Comparison of ENCODE assay signal across 10 cellular contexts in genomic region chr1:28176492-28177470, GRCh38. TPM values are rescaled to one million over a fixed set of nuclear protein-coding genes. Genes with fewer than 3 reads are reported as not detected.
DNase-seq lines count a peak whose midpoint lies in the region; ATAC-seq and TF ChIP-seq lines count a peak whose summit lies in the region.
"Had no signal": no experiment of that assay in that cellular context is flagged by ENCODE, and none has a peak within 500 bp of the region (broad histone marks: within the 10 kb centered on the region; RNA-seq: fewer than 3 reads in every experiment).

A gene with protein sequence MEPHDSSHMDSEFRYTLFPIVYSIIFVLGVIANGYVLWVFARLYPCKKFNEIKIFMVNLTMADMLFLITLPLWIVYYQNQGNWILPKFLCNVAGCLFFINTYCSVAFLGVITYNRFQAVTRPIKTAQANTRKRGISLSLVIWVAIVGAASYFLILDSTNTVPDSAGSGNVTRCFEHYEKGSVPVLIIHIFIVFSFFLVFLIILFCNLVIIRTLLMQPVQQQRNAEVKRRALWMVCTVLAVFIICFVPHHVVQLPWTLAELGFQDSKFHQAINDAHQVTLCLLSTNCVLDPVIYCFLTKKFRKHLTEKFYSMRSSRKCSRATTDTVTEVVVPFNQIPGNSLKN (minus strand): TSS chr1:28176690. CDS start chr1:28151021, 25,669 bp downstream.

- POLR2A ChIA-PET in activated CD4-positive, alpha-beta memory T cell treated with anti-CD3 and anti-CD28 coated beads, Interleukin-2, amount 10 ng/mL, durations not matched to agents 7 days and 5 days (lab: Charles Lee): no interaction called here

- H3K4me1 Mint-ChIP-seq in activated CD8-positive, alpha-beta memory T cell treated with anti-CD3 and anti-CD28 coated beads, Interleukin-2, amount 10 ng/mL, durations not matched to agents 7 days and 5 days: peaks cover 31% of the 10 kb centered on the region
- H3K4me1 Mint-ChIP-seq in activated CD4-positive, alpha-beta memory T cell treated with anti-CD3 and anti-CD28 coated beads, Interleukin-2, amount 10 ng/mL, durations not matched to agents 7 days and 5 days: peaks cover 31% of the 10 kb centered on the region

- no peak within 1 kb of the TSS for H3K27ac Mint-ChIP-seq in activated CD8-positive, alpha-beta memory T cell treated with anti-CD3 and anti-CD28 coated beads, Interleukin-2, amount 10 ng/mL, durations not matched to agents 7 days and 5 days
- H3K27ac Mint-ChIP-seq in activated CD4-positive, alpha-beta memory T cell treated with anti-CD3 and anti-CD28 coated beads, Interleukin-2, amount 10 ng/mL, durations not matched to agents 7 days and 5 days: no peak within 1 kb of the TSS
- H3K27ac Mint-ChIP-seq: T-cell had no signal

- H3K9me3 Mint-ChIP-seq in activated CD8-positive, alpha-beta memory T cell treated with anti-CD3 and anti-CD28 coated beads, Interleukin-2, amount 10 ng/mL, durations not matched to agents 7 days and 5 days (ENCODE audit: low read depth): no peaks in the 10 kb centered on the region
- H3K9me3 Mint-ChIP-seq in activated CD4-positive, alpha-beta memory T cell treated with anti-CD3 and anti-CD28 coated beads, Interleukin-2, amount 10 ng/mL, durations not matched to agents 7 days and 5 days: no peaks in the 10 kb centered on the region
- H3K9me3 Mint-ChIP-seq: T-cell had no signal

- intact Hi-C loops in lower lobe of right lung (cut with DNase I): no loop called here

- peak within 1 kb of the TSS; percentile 48 for H3K4me3 ChIP-seq in lower lobe of right lung
- H3K4me3 ChIP-seq: cardiac muscle cell had no signal

- TF ChIP-seq CTCF in lower lobe of right lung (IDR thresholded peaks at IDR 0.05): no peak

- peaks cover 73% of the 10 kb centered on the region for H3K27me3 Mint-ChIP-seq in activated CD8-positive, alpha-beta memory T cell treated with anti-CD3 and anti-CD28 coated beads, Interleukin-2, amount 10 ng/mL, durations not matched to agents 7 days and 5 days
- peaks cover 71% of the 10 kb centered on the region for H3K27me3 Mint-ChIP-seq in activated CD4-positive, alpha-beta memory T cell treated with anti-CD3 and anti-CD28 coated beads, Interleukin-2, amount 10 ng/mL, durations not matched to agents 7 days and 5 days
- H3K27me3 Mint-ChIP-seq: T-cell had no signal

- H3K4me1 ChIP-seq in lower lobe of right lung: peaks cover 27% of the 10 kb centered on the region

- H3K9me3 ChIP-seq in lower lobe of right lung: no peaks in the 10 kb centered on the region

- H3K27ac ChIP-seq in lower lobe of right lung: peak within 1 kb of the TSS; percentile 77
- H3K27ac ChIP-seq: cardiac muscle cell had no signal

- peak; percentile 33 for ATAC-seq in GM21390 (IDR thresholded peaks at IDR 0.05; ENCODE audit: unreplicated experiment)
- ATAC-seq in lower lobe of right lung: peak; percentile 64 to 68
- ATAC-seq in HG03520 (IDR thresholded peaks at IDR 0.05; ENCODE audit: unreplicated experiment): no peak
- ATAC-seq in activated CD8-positive, alpha-beta memory T cell treated with anti-CD3 and anti-CD28 coated beads, Interleukin-2, amount 10 ng/mL, durations not matched to agents 7 days and 5 days: no peak

- no peak within 1 kb of the TSS for H3K4me3 Mint-ChIP-seq in activated CD8-positive, alpha-beta memory T cell treated with anti-CD3 and anti-CD28 coated beads, Interleukin-2, amount 10 ng/mL, durations not matched to agents 7 days and 5 days
- no peak within 1 kb of the TSS for H3K4me3 Mint-ChIP-seq in activated CD4-positive, alpha-beta memory T cell treated with anti-CD3 and anti-CD28 coated beads, Interleukin-2, amount 10 ng/mL, durations not matched to agents 7 days and 5 days
- H3K4me3 Mint-ChIP-seq: T-cell had no signal

- no peaks in the 10 kb centered on the region for H3K27me3 ChIP-seq in lower lobe of right lung (ENCODE audit: low read depth)
- H3K27me3 ChIP-seq: cardiac muscle cell had no signal

- H3K36me3 Mint-ChIP-seq in activated CD8-positive, alpha-beta memory T cell treated with anti-CD3 and anti-CD28 coated beads, Interleukin-2, amount 10 ng/mL, durations not matched to agents 7 days and 5 days: peaks cover 1% of the 10 kb centered on the region
- H3K36me3 Mint-ChIP-seq in activated CD4-positive, alpha-beta memory T cell treated with anti-CD3 and anti-CD28 coated beads, Interleukin-2, amount 10 ng/mL, durations not matched to agents 7 days and 5 days (ENCODE audit: low read depth): no peaks in the 10 kb centered on the region
- H3K36me3 Mint-ChIP-seq: T-cell had no signal

- CTCF ChIA-PET in activated CD8-positive, alpha-beta memory T cell treated with anti-CD3 and anti-CD28 coated beads, Interleukin-2, amount 10 ng/mL, durations not matched to agents 7 days and 5 days (lab: Charles Lee): interaction anchor here (0.7 kb wide), 1 partner anchor 197 kb away, joined by 3 read pairs; no protein-coding TSS in a partner anchor
- CTCF ChIA-PET in activated CD4-positive, alpha-beta memory T cell treated with anti-CD3 and anti-CD28 coated beads, Interleukin-2, amount 10 ng/mL, durations not matched to agents 7 days and 5 days (lab: Charles Lee): interaction anchor here (0.5 kb wide), 1 partner anchor 698 kb away, joined by 3 read pairs; no protein-coding TSS in a partner anchor

- DNase-seq in CD1c-positive myeloid dendritic cell (ENCODE audit: extremely low spot score): peak; percentile 82
- DNase-seq in SKM-1 (lab: John Stamatoyannopoulos, UW; ENCODE audit: unreplicated experiment): peak; percentile 72
- DNase-seq in lower lobe of right lung: peak; percentile 76
- DNase-seq in dedifferentiated amniotic fluid mesenchymal stem cell (ENCODE audit: extremely low spot score): no peak
- DNase-seq in activated CD8-positive, alpha-beta memory T cell treated with anti-CD3 and anti-CD28 coated beads, Interleukin-2, amount 10 ng/mL, durations not matched to agents 7 days and 5 days: no peak
- DNase-seq in activated CD4-positive, alpha-beta memory T cell treated with anti-CD3 and anti-CD28 coated beads, Interleukin-2, amount 10 ng/mL, durations not matched to agents 7 days and 5 days: no peak

- no peaks in the 10 kb centered on the region for H3K36me3 ChIP-seq in lower lobe of right lung
- H3K36me3 ChIP-seq: cardiac muscle cell had no signal

RNA-seq across cellular contexts. Expression of the gene that starts here (rescaled TPM):
- total RNA-seq in lower lobe of right lung: 52.8 TPM
- total RNA-seq in activated CD8-positive, alpha-beta memory T cell treated with anti-CD3 and anti-CD28 coated beads, Interleukin-2, amount 10 ng/mL, durations not matched to agents 7 days and 5 days: under 1 TPM; 0.20 to 0.30 TPM
- total RNA-seq in activated CD4-positive, alpha-beta memory T cell treated with anti-CD3 and anti-CD28 coated beads, Interleukin-2, amount 10 ng/mL, durations not matched to agents 7 days and 5 days: under 1 TPM; 0.23 to 0.38 TPM

Comparison
In these comparisons a context has a peak if more than half of its experiments do, and no peak if none do; other contexts are left out.
1. RNA of the gene that starts here (total RNA-seq): 52.8 TPM in lower lobe of right lung (single experiment); 0.23 to 0.38 TPM in activated CD4-positive, alpha-beta memory T cell treated with anti-CD3 and anti-CD28 coated beads, Interleukin-2, amount 10 ng/mL, durations not matched to agents 7 days and 5 days and 0.20 to 0.30 TPM in activated CD8-positive, alpha-beta memory T cell treated with anti-CD3 and anti-CD28 coated beads, Interleukin-2, amount 10 ng/mL, durations not matched to agents 7 days and 5 days; every median in the first group is over 10 times any median in the second.
2. DNase-seq: peak in CD1c-positive myeloid dendritic cell (single experiment), SKM-1 (single experiment) and lower lobe of right lung (single experiment); none in dedifferentiated amniotic fluid mesenchymal stem cell (single experiment), activated CD8-positive, alpha-beta memory T cell treated with anti-CD3 and anti-CD28 coated beads, Interleukin-2, amount 10 ng/mL, durations not matched to agents 7 days and 5 days (single experiment) and activated CD4-positive, alpha-beta memory T cell treated with anti-CD3 and anti-CD28 coated beads, Interleukin-2, amount 10 ng/mL, durations not matched to agents 7 days and 5 days (single experiment).
3. ATAC-seq: peak in GM21390 (single experiment) and lower lobe of right lung (2 of 2); none in HG03520 (single experiment) and activated CD8-positive, alpha-beta memory T cell treated with anti-CD3 and anti-CD28 coated beads, Interleukin-2, amount 10 ng/mL, durations not matched to agents 7 days and 5 days (single experiment).